ENCODE assay signal across 23 cellular contexts in the genomic region with DNA sequence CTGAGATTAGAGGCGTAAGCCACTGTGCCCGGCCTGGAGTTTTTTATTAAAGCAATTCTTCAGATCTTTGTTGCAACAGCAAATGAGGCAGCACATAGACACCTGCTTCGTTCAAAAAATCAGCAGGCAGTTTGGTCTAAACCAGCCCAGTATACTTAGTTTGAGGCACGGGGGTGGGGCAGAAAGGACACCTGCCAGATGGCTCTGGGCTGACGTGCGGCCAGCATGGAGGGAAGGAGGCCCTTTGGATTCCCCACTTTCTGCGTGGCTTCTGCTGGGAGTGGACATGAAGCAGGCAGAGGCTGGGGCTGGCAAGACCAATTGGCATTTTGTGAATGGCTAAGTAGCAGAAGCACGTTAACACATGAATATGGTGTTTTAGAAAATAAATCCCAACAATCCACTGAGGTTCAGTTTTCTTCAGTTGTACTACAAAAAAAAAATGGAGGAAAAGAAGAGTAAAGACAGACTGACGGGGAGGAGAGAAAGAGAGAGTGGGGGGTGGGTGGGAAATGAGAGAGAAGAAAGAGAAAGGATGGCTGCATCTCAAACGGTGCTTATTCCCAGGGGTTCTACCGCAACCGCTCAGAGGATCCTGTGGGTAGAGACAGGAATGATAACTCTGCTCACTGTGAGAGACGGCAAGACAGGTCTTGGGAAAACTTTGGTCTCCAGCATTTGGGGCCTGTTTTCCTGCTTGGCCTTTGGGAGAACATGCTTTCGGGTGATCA. TPM values are rescaled to one million over a fixed set of nuclear protein-coding genes. Genes with fewer than 3 reads are reported as not detected.
DNase-seq lines count a peak whose midpoint lies in the region; ATAC-seq, FAIRE-seq and TF ChIP-seq lines count a peak whose summit lies in the region.
"Had no signal": no experiment of that assay in that cellular context is flagged by ENCODE, and none has a peak within 500 bp of the region (broad histone marks: within the 10 kb centered on the region; RNA-seq: fewer than 3 reads in every experiment).

No MANE protein-coding gene starts in this region.

- no peaks in the 10 kb centered on the region for H3K9me2 ChIP-seq in HCT116 (ENCODE audit: insufficient read depth)

- no peak overlapping the region for H4K91ac ChIP-seq in neuronal stem cell (ENCODE audit: low read depth, low read length, poor library complexity)

- no peaks in the 10 kb centered on the region for H3K9me3 Mint-ChIP-seq in osteocyte (ENCODE audit: unreplicated experiment)
- H3K9me3 Mint-ChIP-seq: CD4-positive, alpha-beta T cell; HFFc6 had no signal

- H3K79me2 ChIP-seq in HCT116 (ENCODE audit: insufficient read depth, low read length): no peaks in the 10 kb centered on the region

- H4K20me1 ChIP-seq in HCT116 (ENCODE audit: insufficient read depth): no peaks in the 10 kb centered on the region

- H3K9me3 ChIP-seq in HCT116 (ENCODE audit: control insufficient read depth in 1 of 2, insufficient read depth in 1 of 2, low read depth in 1 of 2, low read length in 2 of 2): no peaks in the 10 kb centered on the region
- no peaks in the 10 kb centered on the region for H3K9me3 ChIP-seq in neuronal stem cell (replicated peaks in 1 of 2; ENCODE audit: control insufficient read depth in 2 of 2, insufficient read depth in 1 of 2, low read depth in 1 of 2, low read length in 2 of 2)
- H3K9me3 ChIP-seq: BE2C, Peyer's patch had no signal

- H2BK120ac ChIP-seq in neuronal stem cell (ENCODE audit: low read depth, low read length): no peak overlapping the region

- no peak for TF ChIP-seq CTCF in HCT116 (IDR thresholded peaks at IDR 0.05 in 2 of 3, conservative IDR thresholded peaks at IDR 0.05 in 1 of 3; ENCODE audit: borderline replicate concordance in 1 of 3, insufficient read depth in 1 of 3, low read depth in 2 of 3, low read length in 2 of 3)
- no peak for TF ChIP-seq CTCF in osteocyte (IDR thresholded peaks at IDR 0.05)

- no peak overlapping the region for H2AFZ ChIP-seq in HCT116 (ENCODE audit: low read depth, low read length, poor library complexity, severe bottlenecking)
- H2AFZ ChIP-seq in neuronal stem cell (ENCODE audit: low read length): no peak overlapping the region

- no peaks in the 10 kb centered on the region for H3K27me3 Mint-ChIP-seq in osteocyte (ENCODE audit: unreplicated experiment)
- H3K27me3 Mint-ChIP-seq: CD4-positive, alpha-beta T cell had no signal

- no peaks in the 10 kb centered on the region for H3K36me3 ChIP-seq in HCT116 (ENCODE audit: control insufficient read depth in 1 of 2, insufficient read depth in 2 of 2, low read length in 2 of 2)
- H3K36me3 ChIP-seq in neuronal stem cell (replicated peaks in 1 of 2; ENCODE audit: control insufficient read depth in 2 of 2, insufficient read depth in 2 of 2, low read length in 2 of 2): no peaks in the 10 kb centered on the region
- H3K36me3 ChIP-seq: BE2C, Peyer's patch had no signal

- H3K79me1 ChIP-seq in neuronal stem cell (ENCODE audit: low read depth, low read length): peaks cover 2% of the 10 kb centered on the region

- H3K18ac ChIP-seq in neuronal stem cell (ENCODE audit: low read length): peak overlapping the region; percentile 64

- no peak overlapping the region for H3K14ac ChIP-seq in neuronal stem cell (ENCODE audit: low read length)

- H3K27ac Mint-ChIP-seq in osteocyte (ENCODE audit: unreplicated experiment): no peak overlapping the region
- H3K27ac Mint-ChIP-seq: CD4-positive, alpha-beta T cell; HFFc6 had no signal

- H3K4me3 Mint-ChIP-seq in osteocyte (ENCODE audit: unreplicated experiment): no peak overlapping the region
- H3K4me3 Mint-ChIP-seq: CD4-positive, alpha-beta T cell; HFFc6 had no signal

- no peak overlapping the region for H3K23ac ChIP-seq in neuronal stem cell (ENCODE audit: low read depth, low read length, poor library complexity)

- no peak overlapping the region for H2BK15ac ChIP-seq in neuronal stem cell (ENCODE audit: low read length)

- H4K8ac ChIP-seq in neuronal stem cell (ENCODE audit: low read depth, low read length): no peak overlapping the region

- no CpG with 5 or more reads among the region's 14 CpGs for WGBS in neuronal stem cell (ENCODE audit: extremely low coverage in 2 of 2, insufficient read length in 2 of 2, insufficient replicate concordance in 1 of 2), 2 donors

- H3K36me3 Mint-ChIP-seq in osteocyte (ENCODE audit: unreplicated experiment): no peaks in the 10 kb centered on the region

- no peak overlapping the region for H2AK5ac ChIP-seq in neuronal stem cell (ENCODE audit: low read depth, low read length)

- in situ Hi-C loops in G401 (cut with HindIII; ENCODE audit: low sequenced_read_pairs): no loop called here

- BruUV-seq in HCT116 (replicated peaks; lab: Mats Ljungman, UMichigan): TSS peak; percentile 56

- CTCF ChIA-PET in HCT116 (lab: Charles Lee): no interaction called here

- no peak for FAIRE-seq in GM12892 (lab: Jason Lieb, UNC)
- FAIRE-seq: GM18507 had no signal

- H3K27ac ChIP-seq in HCT116 (ENCODE audit: low read depth, low read length) (no peak overlapping the region), neuronal stem cell (replicated peaks; ENCODE audit: low read length) (no peak overlapping the region)
- H3K27ac ChIP-seq: Peyer's patch had no signal

- H3K9ac ChIP-seq in HCT116 (ENCODE audit: low read length) (no peak overlapping the region), neuronal stem cell (ENCODE audit: low read depth, low read length, poor library complexity) (peak overlapping the region; percentile 21)

- H3K27me3 ChIP-seq in HCT116 (ENCODE audit: insufficient read depth, low read length) (no peaks in the 10 kb centered on the region), neuronal stem cell (ENCODE audit: control insufficient read depth in 3 of 3, insufficient read depth in 3 of 3, low read depth in 1 of 3, low read length in 3 of 3) (no peaks in the 10 kb centered on the region)
- H3K27me3 ChIP-seq: BE2C, Peyer's patch had no signal

- peak; percentile 70 for DNase-seq in G401 (ENCODE audit: low spot score)
- no peak for DNase-seq in HCT116 (ENCODE audit: low read depth, low spot score)
- DNase-seq in cerebellum (ENCODE audit: low spot score): peak; percentile 65
- DNase-seq in neuronal stem cell (ENCODE audit: low spot score): no peak
- no peak for DNase-seq in GM12892 (ENCODE audit: insufficient read length)
- DNase-seq in osteocyte (ENCODE audit: extremely low spot score, unreplicated experiment): no peak
- DNase-seq in NCI-H1694 (lab: John Stamatoyannopoulos, UW): no peak
- DNase-seq: BE2C; CD4-positive, alpha-beta T cell; COR-L47; DND-41; HFFc6; KBM-7; NCI-H1092; NCI-H1436; NCI-H1930; NCI-H2227 treated with DMSO at 0.1 percent for 48 hours; NCI-H510A treated with DMSO at 0.1 percent for 48 hours; NCI-H748 treated with DMSO at 0.1 percent for 48 hours; Peyer's patch had no signal

- H3K4me1 ChIP-seq in HCT116 (ENCODE audit: control insufficient read depth in 1 of 2, insufficient read depth in 2 of 2, low read length in 2 of 2): no peaks in the 10 kb centered on the region
- H3K4me1 ChIP-seq in neuronal stem cell (ENCODE audit: control insufficient read depth in 2 of 2, insufficient read depth in 1 of 2, low read depth in 1 of 2, low read length in 2 of 2): peaks cover 0 to 6% of the 10 kb centered on the region in 2 donors
- H3K4me1 ChIP-seq: BE2C, Peyer's patch had no signal

- TF ChIP-seq RAD21 in HCT116 (IDR thresholded peaks at IDR 0.05; ENCODE audit: low read depth): no peak

- no peaks in the 10 kb centered on the region for H3K4me1 Mint-ChIP-seq in osteocyte (ENCODE audit: unreplicated experiment)

- TF ChIP-seq POLR2A in HCT116 (IDR thresholded peaks at IDR 0.05; ENCODE audit: borderline replicate concordance, extremely low read depth, insufficient read depth, insufficient read length) (no peak), GM12892 (IDR thresholded peaks at IDR 0.05; ENCODE audit: low read depth, low read length) (no peak)

- POLR2A ChIA-PET in HCT116 (lab: Charles Lee): no interaction called here

- ATAC-seq in HCT116: no peak
- ATAC-seq: SK-N-SH treated with all-trans-retinoic acid at 6 μM for 48 hours had no signal

- intact Hi-C loops in HCT116 (cut with micrococcal nuclease): no loop called here

- H3K4me3 ChIP-seq in HCT116 (replicated peaks in 1 of 2; ENCODE audit: low read depth in 1 of 2, low read length in 2 of 2): no peak overlapping the region
- H3K4me3 ChIP-seq in neuronal stem cell (ENCODE audit: low read length in 2 of 2): no peak overlapping the region
- H3K4me3 ChIP-seq: Peyer's patch had no signal

- H3K4me2 ChIP-seq in HCT116 (ENCODE audit: low read length) (no peak overlapping the region), neuronal stem cell (ENCODE audit: insufficient read depth, low read length, poor library complexity, severe bottlenecking) (no peak overlapping the region)

- H2BK5ac ChIP-seq in neuronal stem cell (ENCODE audit: low read length): no peak overlapping the region

- no peak overlapping the region for H3K4ac ChIP-seq in neuronal stem cell (ENCODE audit: low read length)

- no peak overlapping the region for H2BK12ac ChIP-seq in neuronal stem cell (ENCODE audit: low read length)

- RAD21 ChIA-PET in HCT116 (lab: Charles Lee; ENCODE audit: low non-redundant PET in 1 of 2, low total read pairs in 2 of 2, uncharacterized antibody in 2 of 2, unreplicated experiment in 2 of 2): no interaction called here

RNA-seq across cellular contexts. Expression of gene C16orf46, which starts 16.3 kb away (rescaled TPM):
- 1.4 TPM in 1 of 2 replicates, not detected in the other for total RNA-seq in G401 (2014; rRNA removed; shearing (Covaris generic))
- total RNA-seq in HCT116 (2021; ENCODE audit: unreplicated experiment) (1.7 TPM), cerebellum (2.0 TPM), osteocyte (1.5 TPM in 1 of 2 replicates, not detected in the other)
- 0.40 and 0.61 TPM in 2 replicates for polyA plus RNA-seq in HCT116 (2012)
- 4.7 TPM for polyA plus RNA-seq in neuronal stem cell (2013, experiment 1 of 2)
- polyA plus RNA-seq in neuronal stem cell (2013, experiment 2 of 2): 6.0 TPM
- polyA plus RNA-seq in GM12892 (2012; ENCODE audit: missing spikeins): 0.32 TPM
- total RNA-seq: HT1080 had no signal

RNA-seq across cellular contexts. Expression of gene ATMIN, which starts 25.1 kb away (rescaled TPM):
- total RNA-seq in G401 (2014; rRNA removed; shearing (Covaris generic)): 46.9 and 59.6 TPM in 2 replicates
- 46.7 TPM for total RNA-seq in HCT116 (2021; ENCODE audit: unreplicated experiment)
- polyA plus RNA-seq in HCT116 (2012): 18.0 and 23.2 TPM in 2 replicates
- 47.4 TPM for total RNA-seq in cerebellum
- 39.4 TPM for polyA plus RNA-seq in neuronal stem cell (2013, experiment 1 of 2)
- polyA plus RNA-seq in neuronal stem cell (2013, experiment 2 of 2): 39.6 TPM
- polyA plus RNA-seq in GM12892 (2012; ENCODE audit: missing spikeins): 18.7 TPM
- total RNA-seq in osteocyte: 35.0 and 39.2 TPM in 2 replicates

RNA-seq across cellular contexts. Expression of gene GCSH, which starts 35.5 kb away (rescaled TPM):
- total RNA-seq in G401 (2014; rRNA removed; shearing (Covaris generic)): 122 and 128 TPM in 2 replicates
- total RNA-seq in HCT116 (2021; ENCODE audit: unreplicated experiment): 117 TPM
- polyA plus RNA-seq in HCT116 (2012): 24.1 and 29.7 TPM in 2 replicates
- 23.2 TPM for total RNA-seq in cerebellum
- polyA plus RNA-seq in neuronal stem cell (2013, experiment 1 of 2): 90.2 TPM
- 85.5 TPM for polyA plus RNA-seq in neuronal stem cell (2013, experiment 2 of 2)
- 42.7 TPM for polyA plus RNA-seq in GM12892 (2012; ENCODE audit: missing spikeins)
- total RNA-seq in osteocyte: 19.2 and 23.0 TPM in 2 replicates

RNA-seq across cellular contexts. Expression of gene CENPN, which starts 53.7 kb away (rescaled TPM):
- 68.7 and 173 TPM in 2 replicates for total RNA-seq in G401 (2014; rRNA removed; shearing (Covaris generic))
- total RNA-seq in HCT116 (2021; ENCODE audit: unreplicated experiment) (76.7 TPM), cerebellum (14.2 TPM), osteocyte (7.2 and 10.0 TPM in 2 replicates)
- polyA plus RNA-seq in HCT116 (2012): 43.1 and 72.3 TPM in 2 replicates
- 58.7 TPM for polyA plus RNA-seq in neuronal stem cell (2013, experiment 1 of 2)
- polyA plus RNA-seq in neuronal stem cell (2013, experiment 2 of 2): 63.6 TPM
- polyA plus RNA-seq in GM12892 (2012; ENCODE audit: missing spikeins): 53.9 TPM

RNA-seq across cellular contexts. Expression of gene CMC2, which starts 54.1 kb away (rescaled TPM):
- 89.8 and 180 TPM in 2 replicates for total RNA-seq in G401 (2014; rRNA removed; shearing (Covaris generic))
- total RNA-seq in HCT116 (2021; ENCODE audit: unreplicated experiment) (119 TPM), cerebellum (39.0 TPM), osteocyte (37.8 and 42.2 TPM in 2 replicates)
- 168 and 188 TPM in 2 replicates for polyA plus RNA-seq in HCT116 (2012)
- 156 TPM for polyA plus RNA-seq in neuronal stem cell (2013, experiment 1 of 2)
- polyA plus RNA-seq in neuronal stem cell (2013, experiment 2 of 2): 159 TPM
- polyA plus RNA-seq in GM12892 (2012; ENCODE audit: missing spikeins): 93.2 TPM

Comparison
In these comparisons a context has a peak if more than half of its experiments do, and no peak if none do; other contexts are left out.
1. DNase-seq: peak in G401 (single experiment) and cerebellum (single experiment); none in HCT116 (single experiment), neuronal stem cell (single experiment), GM12892 (single experiment), osteocyte (single experiment) and NCI-H1694 (single experiment).